Comparison of ENCODE assay signal across 23 cellular contexts in the genomic region with DNA sequence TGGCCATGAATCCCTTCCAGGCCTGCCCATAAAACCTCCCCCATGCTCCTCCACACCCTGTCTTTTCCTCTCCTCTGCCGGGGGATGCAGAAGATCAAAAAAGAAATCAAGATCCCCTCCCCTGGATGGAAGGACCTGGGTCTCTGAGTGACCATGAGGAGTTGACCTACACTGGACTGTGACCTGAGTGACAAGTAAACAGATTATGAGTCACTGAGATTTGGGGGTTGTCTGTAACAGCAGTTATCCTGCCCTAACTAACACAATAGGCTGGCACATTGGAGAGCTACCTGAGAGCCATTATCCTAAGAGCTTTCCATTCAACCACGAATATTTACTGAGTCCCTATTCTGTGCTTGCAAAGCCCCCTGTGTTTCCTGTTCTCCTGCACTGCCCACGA. TPM values are rescaled to one million over a fixed set of nuclear protein-coding genes. Genes with fewer than 3 reads are reported as not detected.
"Had no signal": no experiment of that assay in that cellular context is flagged by ENCODE, and none has a peak within 500 bp of the region (broad histone marks: within the 10 kb centered on the region; RNA-seq: fewer than 3 reads in every experiment).

No MANE protein-coding gene starts in this region.

- H3K4me3 Mint-ChIP-seq: activated CD4-positive, alpha-beta memory T cell treated with anti-CD3 and anti-CD28 coated beads, Interleukin-2, amount 10 ng/mL, durations not matched to agents 7 days and 5 days; activated naive CD8-positive, alpha-beta T cell treated with anti-CD3 and anti-CD28 coated beads, Interleukin-2, amount 10 ng/mL, durations not matched to agents 7 days and 5 days; brain; natural killer cell had no signal

- ATAC-seq: left ventricle myocardium superior, natural killer cell had no signal

- H3K36me3 ChIP-seq: esophagus squamous epithelium, right atrium auricular region, tibial artery, vagina, WERI-Rb-1 had no signal

- DNase-seq: activated CD4-positive, alpha-beta memory T cell treated with anti-CD3 and anti-CD28 coated beads, Interleukin-2, amount 10 ng/mL, durations not matched to agents 7 days and 5 days; activated CD4-positive, alpha-beta T cell treated with anti-CD3 and anti-CD28 coated beads for 4 hours; activated gamma-delta T cell treated with Interleukin-2 at 50 U/mL for 16 hours; activated naive CD8-positive, alpha-beta T cell treated with anti-CD3 and anti-CD28 coated beads, Interleukin-2, amount 10 ng/mL, durations not matched to agents 7 days and 5 days; activated T-cell treated with anti-CD3 and anti-CD28 coated beads, Interleukin-2, amount 50 U/mL, for 48 hours; central memory CD4-positive, alpha-beta T cell; esophagus squamous epithelium; hippocampal formation; left ventricle myocardium superior; mesenchymal stem cell; natural killer cell; nucleus accumbens; stimulated activated CD4-positive, alpha-beta T cell treated with anti-CD3 and anti-CD28 coated beads, Interleukin-15, amount 100 ng/mL, for 24 hours; stimulated activated CD4-positive, alpha-beta T cell treated with anti-CD3 and anti-CD28 coated beads, Interleukin-4, amount 100 ng/mL, for 24 hours; stimulated activated naive CD4-positive, alpha-beta T cell; tibial artery; WERI-Rb-1 had no signal

- H3K27ac Mint-ChIP-seq: activated CD4-positive, alpha-beta memory T cell treated with anti-CD3 and anti-CD28 coated beads, Interleukin-2, amount 10 ng/mL, durations not matched to agents 7 days and 5 days; activated naive CD8-positive, alpha-beta T cell treated with anti-CD3 and anti-CD28 coated beads, Interleukin-2, amount 10 ng/mL, durations not matched to agents 7 days and 5 days; brain; natural killer cell; progenitor cell of endocrine pancreas had no signal

- H3K4me1 Mint-ChIP-seq: activated CD4-positive, alpha-beta memory T cell treated with anti-CD3 and anti-CD28 coated beads, Interleukin-2, amount 10 ng/mL, durations not matched to agents 7 days and 5 days; natural killer cell had no signal

- H3K9me3 Mint-ChIP-seq: activated CD4-positive, alpha-beta memory T cell treated with anti-CD3 and anti-CD28 coated beads, Interleukin-2, amount 10 ng/mL, durations not matched to agents 7 days and 5 days; activated naive CD8-positive, alpha-beta T cell treated with anti-CD3 and anti-CD28 coated beads, Interleukin-2, amount 10 ng/mL, durations not matched to agents 7 days and 5 days; brain; natural killer cell had no signal

- H3K36me3 Mint-ChIP-seq: activated naive CD8-positive, alpha-beta T cell treated with anti-CD3 and anti-CD28 coated beads, Interleukin-2, amount 10 ng/mL, durations not matched to agents 7 days and 5 days; brain; natural killer cell had no signal

- H3K27me3 ChIP-seq: right atrium auricular region, vagina had no signal

- H3K4me3 ChIP-seq: coronary artery, esophagus squamous epithelium, right atrium auricular region, skin epidermis, tibial artery, vagina had no signal

- H3K27ac ChIP-seq: coronary artery, esophagus squamous epithelium, right atrium auricular region, skin epidermis, tibial artery, vagina, WERI-Rb-1 had no signal

- H3K4me1 ChIP-seq: esophagus squamous epithelium, right atrium auricular region, tibial artery had no signal

- H3K9me3 ChIP-seq: esophagus squamous epithelium, right atrium auricular region, tibial artery, vagina had no signal

RNA-seq across cellular contexts. Expression of a gene that starts 28.4 kb away (rescaled TPM):
- total RNA-seq: activated CD4-positive, alpha-beta memory T cell treated with anti-CD3 and anti-CD28 coated beads, Interleukin-2, amount 10 ng/mL, durations not matched to agents 7 days and 5 days had no signal
